Comparison of ENCODE assay signal across 1 cellular context in the genomic region with DNA sequence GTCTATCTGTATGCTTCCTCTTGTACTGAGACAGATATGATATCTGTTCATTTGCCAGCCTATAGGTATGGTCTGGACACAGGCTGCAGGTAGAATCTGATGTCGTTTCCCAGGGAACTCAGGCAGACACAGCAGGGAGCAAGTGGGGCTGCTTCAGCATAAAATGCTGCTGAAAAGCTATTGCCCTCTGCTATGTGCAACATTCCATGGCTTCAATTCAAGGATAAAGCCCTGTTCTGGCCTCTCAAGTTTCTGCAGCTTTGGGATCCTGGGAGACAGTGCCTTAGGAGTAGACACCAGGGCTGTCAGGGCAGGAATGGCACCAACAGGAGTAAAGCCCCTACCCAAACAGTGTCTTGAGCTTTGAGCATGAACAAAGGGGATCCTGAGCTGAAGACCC.
TF ChIP-seq lines count a peak whose summit lies in the region.

No MANE protein-coding gene starts in this region.

TF ChIP-seq in SK-N-SH treated with all-trans-retinoic acid at 6 μM for 48 hours, 23 proteins besides CTCF, POLR2A, EP300 and RAD21 (continued from another document):
- TF ChIP-seq CSDC2 (CRISPR knock-in tag; IDR thresholded peaks at IDR 0.05) (no peak), PPARA (CRISPR knock-in tag; IDR thresholded peaks at IDR 0.05; ENCODE audit: borderline replicate concordance) (no peak), BACH2 (CRISPR knock-in tag; IDR thresholded peaks at IDR 0.05; ENCODE audit: borderline replicate concordance) (no peak), ZFP30 (CRISPR knock-in tag; IDR thresholded peaks at IDR 0.05) (no peak), ZC3H10 (CRISPR knock-in tag; IDR thresholded peaks at IDR 0.05) (no peak), ESRRG (CRISPR knock-in tag; IDR thresholded peaks at IDR 0.05) (no peak), ARNTL (CRISPR knock-in tag; IDR thresholded peaks at IDR 0.05; ENCODE audit: borderline replicate concordance, low read depth) (no peak), RARB (CRISPR knock-in tag; IDR thresholded peaks at IDR 0.05) (no peak), ZFP3 (CRISPR knock-in tag; IDR thresholded peaks at IDR 0.05) (no peak), ZNF70 (CRISPR knock-in tag; IDR thresholded peaks at IDR 0.05) (no peak), ISL1 (CRISPR knock-in tag; IDR thresholded peaks at IDR 0.05) (no peak)
- TF ChIP-seq, protein P1, sequence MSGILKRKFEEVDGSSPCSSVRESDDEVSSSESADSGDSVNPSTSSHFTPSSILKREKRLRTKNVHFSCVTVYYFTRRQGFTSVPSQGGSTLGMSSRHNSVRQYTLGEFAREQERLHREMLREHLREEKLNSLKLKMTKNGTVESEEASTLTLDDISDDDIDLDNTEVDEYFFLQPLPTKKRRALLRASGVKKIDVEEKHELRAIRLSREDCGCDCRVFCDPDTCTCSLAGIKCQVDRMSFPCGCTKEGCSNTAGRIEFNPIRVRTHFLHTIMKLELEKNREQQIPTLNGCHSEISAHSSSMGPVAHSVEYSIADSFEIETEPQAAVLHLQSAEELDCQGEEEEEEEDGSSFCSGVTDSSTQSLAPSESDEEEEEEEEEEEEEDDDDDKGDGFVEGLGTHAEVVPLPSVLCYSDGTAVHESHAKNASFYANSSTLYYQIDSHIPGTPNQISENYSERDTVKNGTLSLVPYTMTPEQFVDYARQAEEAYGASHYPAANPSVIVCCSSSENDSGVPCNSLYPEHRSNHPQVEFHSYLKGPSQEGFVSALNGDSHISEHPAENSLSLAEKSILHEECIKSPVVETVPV (CRISPR knock-in tag; IDR thresholded peaks at IDR 0.05) = no peak
- TF ChIP-seq, protein P2, sequence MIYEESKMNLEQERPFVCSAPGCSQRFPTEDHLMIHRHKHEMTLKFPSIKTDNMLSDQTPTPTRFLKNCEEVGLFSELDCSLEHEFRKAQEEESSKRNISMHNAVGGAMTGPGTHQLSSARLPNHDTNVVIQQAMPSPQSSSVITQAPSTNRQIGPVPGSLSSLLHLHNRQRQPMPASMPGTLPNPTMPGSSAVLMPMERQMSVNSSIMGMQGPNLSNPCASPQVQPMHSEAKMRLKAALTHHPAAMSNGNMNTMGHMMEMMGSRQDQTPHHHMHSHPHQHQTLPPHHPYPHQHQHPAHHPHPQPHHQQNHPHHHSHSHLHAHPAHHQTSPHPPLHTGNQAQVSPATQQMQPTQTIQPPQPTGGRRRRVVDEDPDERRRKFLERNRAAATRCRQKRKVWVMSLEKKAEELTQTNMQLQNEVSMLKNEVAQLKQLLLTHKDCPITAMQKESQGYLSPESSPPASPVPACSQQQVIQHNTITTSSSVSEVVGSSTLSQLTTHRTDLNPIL (CRISPR knock-in tag; IDR thresholded peaks at IDR 0.05; ENCODE audit: low read depth) = no peak
- TF ChIP-seq, protein P3, sequence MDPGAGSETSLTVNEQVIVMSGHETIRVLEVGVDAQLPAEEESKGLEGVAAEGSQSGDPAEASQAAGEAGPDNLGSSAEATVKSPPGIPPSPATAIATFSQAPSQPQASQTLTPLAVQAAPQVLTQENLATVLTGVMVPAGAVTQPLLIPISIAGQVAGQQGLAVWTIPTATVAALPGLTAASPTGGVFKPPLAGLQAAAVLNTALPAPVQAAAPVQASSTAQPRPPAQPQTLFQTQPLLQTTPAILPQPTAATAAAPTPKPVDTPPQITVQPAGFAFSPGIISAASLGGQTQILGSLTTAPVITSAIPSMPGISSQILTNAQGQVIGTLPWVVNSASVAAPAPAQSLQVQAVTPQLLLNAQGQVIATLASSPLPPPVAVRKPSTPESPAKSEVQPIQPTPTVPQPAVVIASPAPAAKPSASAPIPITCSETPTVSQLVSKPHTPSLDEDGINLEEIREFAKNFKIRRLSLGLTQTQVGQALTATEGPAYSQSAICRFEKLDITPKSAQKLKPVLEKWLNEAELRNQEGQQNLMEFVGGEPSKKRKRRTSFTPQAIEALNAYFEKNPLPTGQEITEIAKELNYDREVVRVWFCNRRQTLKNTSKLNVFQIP (CRISPR knock-in tag; IDR thresholded peaks at IDR 0.05; ENCODE audit: borderline replicate concordance, low read depth) = no peak
- TF ChIP-seq, protein P4, sequence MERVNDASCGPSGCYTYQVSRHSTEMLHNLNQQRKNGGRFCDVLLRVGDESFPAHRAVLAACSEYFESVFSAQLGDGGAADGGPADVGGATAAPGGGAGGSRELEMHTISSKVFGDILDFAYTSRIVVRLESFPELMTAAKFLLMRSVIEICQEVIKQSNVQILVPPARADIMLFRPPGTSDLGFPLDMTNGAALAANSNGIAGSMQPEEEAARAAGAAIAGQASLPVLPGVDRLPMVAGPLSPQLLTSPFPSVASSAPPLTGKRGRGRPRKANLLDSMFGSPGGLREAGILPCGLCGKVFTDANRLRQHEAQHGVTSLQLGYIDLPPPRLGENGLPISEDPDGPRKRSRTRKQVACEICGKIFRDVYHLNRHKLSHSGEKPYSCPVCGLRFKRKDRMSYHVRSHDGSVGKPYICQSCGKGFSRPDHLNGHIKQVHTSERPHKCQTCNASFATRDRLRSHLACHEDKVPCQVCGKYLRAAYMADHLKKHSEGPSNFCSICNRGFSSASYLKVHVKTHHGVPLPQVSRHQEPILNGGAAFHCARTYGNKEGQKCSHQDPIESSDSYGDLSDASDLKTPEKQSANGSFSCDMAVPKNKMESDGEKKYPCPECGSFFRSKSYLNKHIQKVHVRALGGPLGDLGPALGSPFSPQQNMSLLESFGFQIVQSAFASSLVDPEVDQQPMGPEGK (CRISPR knock-in tag; IDR thresholded peaks at IDR 0.05; ENCODE audit: borderline replicate concordance) = no peak
